ENCODE assay signal across 9 cellular contexts in the genomic region with DNA sequence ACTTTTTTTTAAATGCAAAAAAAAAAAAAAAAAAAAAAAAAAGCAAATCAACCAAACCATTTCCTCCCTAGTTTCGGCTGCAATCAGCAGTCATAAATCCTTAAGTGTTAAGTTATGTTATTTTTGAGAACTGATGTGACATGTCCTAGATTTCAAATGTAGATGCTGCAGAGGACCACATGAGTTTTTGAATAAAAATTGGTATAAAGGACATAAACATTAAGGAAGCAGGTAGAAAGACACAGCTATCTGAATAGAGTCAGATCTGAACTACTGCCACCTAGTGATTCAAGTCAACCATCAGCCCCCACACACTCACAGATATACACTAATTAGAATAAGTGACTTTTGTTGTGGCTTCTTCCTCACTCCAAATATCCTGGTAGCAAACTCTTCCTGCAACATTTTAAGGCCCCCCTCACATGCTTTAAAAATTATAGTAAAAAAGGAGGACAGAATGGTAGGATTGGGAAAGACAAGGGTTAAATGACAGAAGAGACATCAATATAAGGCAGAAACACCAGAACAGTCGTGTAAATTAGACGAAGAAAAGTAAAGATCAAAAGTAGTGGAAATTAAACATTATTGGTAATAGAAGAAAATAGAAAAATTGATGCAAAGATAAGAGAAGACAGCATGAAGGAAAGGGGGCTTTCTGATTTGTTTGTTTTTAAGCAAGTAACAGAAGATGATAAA.
DNase-seq lines count a peak whose midpoint lies in the region; ATAC-seq, FAIRE-seq and TF ChIP-seq lines count a peak whose summit lies in the region.
"Had no signal": no experiment of that assay in that cellular context is flagged by ENCODE, and none has a peak within 500 bp of the region (broad histone marks: within the 10 kb centered on the region; RNA-seq: fewer than 3 reads in every experiment).

No MANE protein-coding gene starts in this region.

- TF ChIP-seq CTCF in Loucy (conservative IDR thresholded peaks at IDR 0.05; ENCODE audit: low read length) (peak; percentile 82), tibial artery (IDR thresholded peaks at IDR 0.05) (peak; percentile 24 to 31), lower leg skin (IDR thresholded peaks at IDR 0.05) (no peak)

- H3K27ac ChIP-seq in tibial artery, result no peak overlapping the region

- peak; percentile 38 for ATAC-seq in left ventricle myocardium superior

- no peak overlapping the region for H3K9ac ChIP-seq in Loucy (ENCODE audit: low read depth, low read length, poor library complexity, severe bottlenecking)

- no peaks in the 10 kb centered on the region for H3K36me3 ChIP-seq in Loucy (ENCODE audit: insufficient read depth, low read length)
- H3K36me3 ChIP-seq in tibial artery, result no peaks in the 10 kb centered on the region

- DNase-seq in stimulated activated CD8-positive, alpha-beta memory T cell treated with anti-CD3 and anti-CD28 coated beads, Interleukin-12 subunit alpha, Interleukin-12 subunit beta, amount 100 ng/mL, for 1 hour (ENCODE audit: low read depth), result peak; percentile 4
- DNase-seq in stimulated activated CD8-positive, alpha-beta memory T cell treated with anti-CD3 and anti-CD28 coated beads, Interleukin-4, amount 100 ng/mL, for 48 hours, result no peak
- DNase-seq in H54 (ENCODE audit: insufficient read length, low spot score) (no peak), left ventricle myocardium superior (no peak), tibial artery (no peak), lower leg skin (ENCODE audit: low spot score in 2 of 2) (no peak)
- DNase-seq in activated CD4-positive, alpha-beta T cell treated with anti-CD3 and anti-CD28 coated beads, Interleukin-2, amount 50 U/mL, for 1 hour, result peak; percentile 1
- DNase-seq: left cardiac atrium had no signal

- no peak for TF ChIP-seq POLR2A in H54 (IDR thresholded peaks at IDR 0.05; ENCODE audit: low read depth, low read length)
- TF ChIP-seq POLR2A in lower leg skin (IDR thresholded peaks at IDR 0.05), result no peak

- H3K9me3 ChIP-seq in Loucy (ENCODE audit: insufficient read depth, low read depth, low read length) (no peaks in the 10 kb centered on the region), tibial artery (no peaks in the 10 kb centered on the region)

- H3K4me2 ChIP-seq in Loucy (ENCODE audit: low read depth, low read length, poor library complexity, severe bottlenecking), result no peak overlapping the region

- intact Hi-C loops in left ventricle myocardium superior (cut with micrococcal nuclease), result loop anchor here (5.0 kb wide), 1 partner anchor 561 kb away; no protein-coding TSS in a partner anchor
- intact Hi-C loops in tibial artery (cut with DNase I; ENCODE audit: low total_unique reads), result no loop called here
- intact Hi-C loops in lower leg skin (cut with DNase I; ENCODE audit: low total_unique reads), result no loop called here

- H3K4me1 ChIP-seq in Loucy (ENCODE audit: insufficient read depth, low read length, poor library complexity, severe bottlenecking) (no peaks in the 10 kb centered on the region), tibial artery (peaks cover 0 to 19% (median 5%) of the 10 kb centered on the region in 4 donors)

- no peaks in the 10 kb centered on the region for H3F3A ChIP-seq in Loucy (ENCODE audit: low read depth)

- H2AFZ ChIP-seq in Loucy (ENCODE audit: low read length), result no peak overlapping the region; the same call in 1 of the 2 replicates

- H3K79me2 ChIP-seq in Loucy (ENCODE audit: insufficient read depth, low read length), result no peaks in the 10 kb centered on the region

- H3K4me3 ChIP-seq in Loucy (ENCODE audit: low read length, poor library complexity, severe bottlenecking) (no peak overlapping the region), tibial artery (no peak overlapping the region), lower leg skin (ENCODE audit: low read depth, poor library complexity, severe bottlenecking) (no peak overlapping the region)

- FAIRE-seq in H54 (lab: Jason Lieb, UNC), result peak; percentile 11

- H4K20me1 ChIP-seq in Loucy (ENCODE audit: insufficient read depth, low read length, poor library complexity, severe bottlenecking), result no peaks in the 10 kb centered on the region

- no peaks in the 10 kb centered on the region for H3K27me3 ChIP-seq in Loucy (ENCODE audit: insufficient read depth, low read length, poor library complexity, severe bottlenecking)
- H3K27me3 ChIP-seq in tibial artery, result no peaks in the 10 kb centered on the region

- no peaks in the 10 kb centered on the region for H3K9me2 ChIP-seq in Loucy (replicated peaks; ENCODE audit: low read depth, low read length)

- 76 to 82% methylated on average over 3 of the region's 3 CpGs for WGBS in lower leg skin, 2 donors

Comparison
In these comparisons a context has a peak if more than half of its experiments do, and no peak if none do; other contexts are left out.
1. DNase-seq: peak in stimulated activated CD8-positive, alpha-beta memory T cell treated with anti-CD3 and anti-CD28 coated beads, Interleukin-12 subunit alpha, Interleukin-12 subunit beta, amount 100 ng/mL, for 1 hour (single experiment) and activated CD4-positive, alpha-beta T cell treated with anti-CD3 and anti-CD28 coated beads, Interleukin-2, amount 50 U/mL, for 1 hour (single experiment); none in stimulated activated CD8-positive, alpha-beta memory T cell treated with anti-CD3 and anti-CD28 coated beads, Interleukin-4, amount 100 ng/mL, for 48 hours (single experiment), H54 (single experiment), left ventricle myocardium superior (single experiment), tibial artery (0 of 2) and lower leg skin (0 of 2).
2. CTCF ChIP-seq: peak in Loucy (single experiment) and tibial artery (2 of 2); none in lower leg skin (0 of 3).